Comparison of ENCODE assay signal across 8 cellular contexts in genomic region chr2:208025037-208025813, GRCh38. TPM values are rescaled to one million over a fixed set of nuclear protein-coding genes. Genes with fewer than 3 reads are reported as not detected.
DNase-seq lines count a peak whose midpoint lies in the region; ATAC-seq and TF ChIP-seq lines count a peak whose summit lies in the region.

TSS of gene PLEKHM3 (minus strand) at chr2:208025527. CDS start at chr2:208001639, 23,888 bp downstream.

- H2AFZ ChIP-seq in OCI-LY7 (ENCODE audit: low read length), result peak within 1 kb of the TSS; percentile 100

- DNase-seq in COLO829 (ENCODE audit: low spot score) (peak; percentile 62), OCI-LY7 (ENCODE audit: low spot score) (peak; percentile 84), activated T-cell treated with anti-CD3 and anti-CD28 coated beads for 4 hours (peak; percentile 60), epithelial cell of proximal tubule (ENCODE audit: low read depth) (no peak)
- peak; percentile 90 for DNase-seq in stimulated activated CD8-positive, alpha-beta memory T cell treated with anti-CD3 and anti-CD28 coated beads, Interleukin-4, amount 100 ng/mL, for 48 hours

- BruUV-seq in OCI-LY7 (replicated peaks; lab: Mats Ljungman, UMichigan), result TSS peak; percentile 77

- peak within 1 kb of the TSS; percentile 79 for H3K4me2 ChIP-seq in OCI-LY7 (ENCODE audit: low read length)

- H3K9me2 ChIP-seq in OCI-LY7 (ENCODE audit: insufficient read depth, low read length), result no peaks in the 10 kb centered on the region

- peak; percentile 89 for ATAC-seq in GM19455 (IDR thresholded peaks at IDR 0.05; ENCODE audit: unreplicated experiment)
- ATAC-seq in HG03575 (IDR thresholded peaks at IDR 0.05; ENCODE audit: extremely low read depth, insufficient number of reproducible peaks, low FRiP score, unreplicated experiment), result peak; percentile 48

- TF ChIP-seq CTCF in OCI-LY7 (conservative IDR thresholded peaks at IDR 0.05; ENCODE audit: low read length) (no peak), epithelial cell of proximal tubule (conservative IDR thresholded peaks at IDR 0.05; ENCODE audit: low read depth, low read length) (no peak)

- H3K27ac ChIP-seq in OCI-LY7 (ENCODE audit: low read depth, low read length, poor library complexity, severe bottlenecking) (peak within 1 kb of the TSS; percentile 27), mucosa of rectum (ENCODE audit: low read depth in 2 of 2, low read length in 2 of 2) (peak within 1 kb of the TSS; percentile 82 to 86)

- no peaks in the 10 kb centered on the region for H4K20me1 ChIP-seq in OCI-LY7 (ENCODE audit: insufficient read depth, low read length)

- peaks cover 7% of the 10 kb centered on the region for H3K4me1 ChIP-seq in OCI-LY7 (ENCODE audit: insufficient read depth, low read length, poor library complexity, severe bottlenecking)
- peaks cover 7 to 11% of the 10 kb centered on the region in 2 donors for H3K4me1 ChIP-seq in mucosa of rectum (ENCODE audit: control insufficient read depth in 2 of 2, insufficient read depth in 2 of 2, low read length in 2 of 2)

- no peaks in the 10 kb centered on the region for H3K79me2 ChIP-seq in OCI-LY7 (ENCODE audit: insufficient read depth, low read depth, low read length)

- H3K36me3 ChIP-seq in OCI-LY7 (ENCODE audit: insufficient read depth, low read length) (no peaks in the 10 kb centered on the region), mucosa of rectum (ENCODE audit: control insufficient read depth in 2 of 2, insufficient read depth in 2 of 2, low read length in 2 of 2) (peaks cover 0 to 3% of the 10 kb centered on the region in 2 donors)

- H3K4me3 ChIP-seq in OCI-LY7 (ENCODE audit: low read depth, low read length, poor library complexity, severe bottlenecking) (peak within 1 kb of the TSS; percentile 89), epithelial cell of proximal tubule (ENCODE audit: low read depth, low read length) (peak within 1 kb of the TSS; percentile 70), mucosa of rectum (ENCODE audit: low read length in 2 of 2) (peak within 1 kb of the TSS; percentile 95 to 100)

- no peaks in the 10 kb centered on the region for H3K27me3 ChIP-seq in mucosa of rectum (ENCODE audit: control insufficient read depth in 2 of 2, insufficient read depth in 2 of 2, low read length in 2 of 2)

- CTCF ChIA-PET in OCI-LY7 (lab: Charles Lee; ENCODE audit: unreplicated experiment), result no interaction called here

- intact Hi-C loops in OCI-LY7 (cut with micrococcal nuclease; ENCODE audit: unreplicated experiment), result loop anchor here (5.0 kb wide), 2 partner anchors 398 to 1977 kb away; partner anchors contain the start of genes METTL21A and RPE

- H3K9me3 ChIP-seq in OCI-LY7 (ENCODE audit: low read length) (no peaks in the 10 kb centered on the region), mucosa of rectum (ENCODE audit: control insufficient read depth in 2 of 2, low read length in 2 of 2) (no peaks in the 10 kb centered on the region)

- POLR2A ChIA-PET in OCI-LY7 (lab: Charles Lee), result interaction anchor here (0.6 to 1.6 kb wide), 7 partner anchors 13 to 492 kb away, joined by 3 to 5 read pairs (median 3); partner anchors contain the start of gene METTL21A

- H3K9ac ChIP-seq in mucosa of rectum (ENCODE audit: low read depth in 1 of 2, low read length in 2 of 2), result peak within 1 kb of the TSS; percentile 90 to 91

RNA-seq across cellular contexts. Expression of gene PLEKHM3, which starts in this region (rescaled TPM):
- total RNA-seq in OCI-LY7 (2014; rRNA removed; shearing (Covaris generic)), result 4.0 and 6.3 TPM in 2 replicates
- total RNA-seq in OCI-LY7 (2022) (3.7 and 5.4 TPM in 2 replicates), epithelial cell of proximal tubule (2.5 and 3.2 TPM in 2 replicates)
